ENCODE assay signal across 11 cellular contexts in the genomic region with DNA sequence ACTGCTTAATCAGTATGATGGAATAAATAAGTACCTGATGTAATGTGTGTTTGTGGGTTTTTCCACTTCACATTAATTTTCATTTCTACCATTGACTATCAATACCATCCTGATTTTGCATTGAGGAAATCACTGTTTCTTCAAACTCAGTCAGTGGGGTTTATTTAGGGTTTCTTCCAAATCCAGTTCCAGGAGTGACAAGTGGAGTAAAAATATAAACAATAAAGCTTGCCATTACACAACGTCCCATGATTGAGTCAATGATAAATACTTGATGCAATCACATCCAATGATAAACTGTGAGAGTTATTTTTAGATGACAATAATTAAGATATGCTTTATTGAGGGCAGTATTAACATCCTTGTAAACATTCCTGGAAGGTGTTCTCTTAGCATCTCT.
"Had no signal": no experiment of that assay in that cellular context is flagged by ENCODE, and none has a peak within 500 bp of the region (broad histone marks: within the 10 kb centered on the region; RNA-seq: fewer than 3 reads in every experiment).

No MANE protein-coding gene starts in this region.

- H2AFZ ChIP-seq: GM23248 had no signal

- ATAC-seq: GM23338, HCT116 had no signal

- FAIRE-seq: H1, H54 had no signal

- H3K4me1 ChIP-seq: HAP-1 had no signal

- H3K4me3 ChIP-seq: GM23248, GM23338, HAP-1 had no signal

- DNase-seq: GM23248, GOT3, H7, H9, HCEC 1CT, HFFc6 had no signal

- H3K9ac ChIP-seq: GM23248 had no signal

- H3K27ac ChIP-seq: GM23248 had no signal

- H3K36me3 ChIP-seq: HAP-1 had no signal

- H3K4me2 ChIP-seq: GM23338 had no signal
